23 cellular contexts compared by ENCODE assay signal in genomic region chr20:48100483-48100882, GRCh38.
"Had no signal": no experiment of that assay in that cellular context is flagged by ENCODE, and none has a peak within 500 bp of the region (broad histone marks: within the 10 kb centered on the region; RNA-seq: fewer than 3 reads in every experiment).

No MANE protein-coding gene starts in this region.

- DNase-seq: cortex of kidney; effector memory CD8-positive, alpha-beta T cell; erythroblast; esophagus squamous epithelium; foreskin melanocyte; glutamatergic neuron; heart right ventricle; hippocampal formation; left cardiac atrium; left ventricle myocardium inferior; lower lobe of right lung; natural killer cell; right lobe of liver; small intestine; stimulated activated CD4-positive, alpha-beta T cell treated with anti-CD3 and anti-CD28 coated beads, Interleukin-15, amount 100 ng/mL, for 24 hours; stimulated activated CD4-positive, alpha-beta T cell treated with anti-CD3 and anti-CD28 coated beads, Interleukin-2, amount 100 ng/mL, for 48 hours; stimulated activated naive B cell treated with anti-CD40 and anti-IgM and Interleukin-4, amounts not matched to agents 10 μg/mL and 1 μg/mL and 100 μg/mL, for 72 hours; transverse colon had no signal

- H3K9me3 ChIP-seq: esophagus squamous epithelium, lower lobe of right lung, right lobe of liver, suprapubic skin, transverse colon, vagina had no signal

- H3K27me3 ChIP-seq: neural progenitor cell, right lobe of liver, transverse colon, vagina had no signal

- H3K4me3 ChIP-seq: esophagus squamous epithelium, heart right ventricle, left ventricle myocardium inferior, lower lobe of right lung, neural progenitor cell, right lobe of liver, suprapubic skin, transverse colon, vagina had no signal

- H3K4me1 Mint-ChIP-seq: natural killer cell had no signal

- H2AFZ ChIP-seq: neural progenitor cell, parathyroid adenoma had no signal

- H3K27me3 Mint-ChIP-seq: stimulated activated naive CD8-positive, alpha-beta T cell treated with anti-CD3 and anti-CD28 coated beads, Interleukin-15, Interleukin-2, amounts not matched to agents 100 ng/mL and 50 ng/mL, for 24 hours had no signal

- H3K27ac ChIP-seq: esophagus squamous epithelium, heart right ventricle, left ventricle myocardium inferior, lower lobe of right lung, neural progenitor cell, parathyroid adenoma, right lobe of liver, suprapubic skin, transverse colon had no signal

- H3K9ac ChIP-seq: neural progenitor cell, parathyroid adenoma had no signal

- H3K36me3 Mint-ChIP-seq: natural killer cell; neural progenitor cell; stimulated activated naive B cell treated with anti-CD40 and anti-IgM and Interleukin-4, amounts not matched to agents 10 μg/mL and 1 μg/mL and 100 μg/mL, for 72 hours had no signal

- H3K4me2 ChIP-seq: neural progenitor cell had no signal

- H3K36me3 ChIP-seq: esophagus squamous epithelium, heart right ventricle, left ventricle myocardium inferior, lower lobe of right lung, neural progenitor cell, right lobe of liver, suprapubic skin, transverse colon, vagina had no signal

- H3K9me3 Mint-ChIP-seq: effector memory CD8-positive, alpha-beta T cell; natural killer cell; neural progenitor cell; stimulated activated naive CD8-positive, alpha-beta T cell treated with anti-CD3 and anti-CD28 coated beads, Interleukin-15, Interleukin-2, amounts not matched to agents 100 ng/mL and 50 ng/mL, for 24 hours had no signal

- H3K4me1 ChIP-seq: left ventricle myocardium inferior, lower lobe of right lung, neural progenitor cell, transverse colon had no signal

- ATAC-seq: effector memory CD8-positive, alpha-beta T cell; heart right ventricle; left cardiac atrium; lower lobe of right lung; natural killer cell; right lobe of liver; stimulated activated naive B cell treated with anti-CD40 and anti-IgM and Interleukin-4, amounts not matched to agents 10 μg/mL and 1 μg/mL and 100 μg/mL, for 72 hours had no signal

- H3K4me3 Mint-ChIP-seq: effector memory CD8-positive, alpha-beta T cell; natural killer cell; neural progenitor cell; stimulated activated naive B cell treated with anti-CD40 and anti-IgM and Interleukin-4, amounts not matched to agents 10 μg/mL and 1 μg/mL and 100 μg/mL, for 72 hours; stimulated activated naive CD8-positive, alpha-beta T cell treated with anti-CD3 and anti-CD28 coated beads, Interleukin-15, Interleukin-2, amounts not matched to agents 100 ng/mL and 50 ng/mL, for 24 hours had no signal

- H3K79me2 ChIP-seq: parathyroid adenoma had no signal

- H3K27ac Mint-ChIP-seq: effector memory CD8-positive, alpha-beta T cell; natural killer cell; stimulated activated naive B cell treated with anti-CD40 and anti-IgM and Interleukin-4, amounts not matched to agents 10 μg/mL and 1 μg/mL and 100 μg/mL, for 72 hours; stimulated activated naive CD8-positive, alpha-beta T cell treated with anti-CD3 and anti-CD28 coated beads, Interleukin-15, Interleukin-2, amounts not matched to agents 100 ng/mL and 50 ng/mL, for 24 hours had no signal
